ENCODE assay signal across 12 cellular contexts in the genomic region with DNA sequence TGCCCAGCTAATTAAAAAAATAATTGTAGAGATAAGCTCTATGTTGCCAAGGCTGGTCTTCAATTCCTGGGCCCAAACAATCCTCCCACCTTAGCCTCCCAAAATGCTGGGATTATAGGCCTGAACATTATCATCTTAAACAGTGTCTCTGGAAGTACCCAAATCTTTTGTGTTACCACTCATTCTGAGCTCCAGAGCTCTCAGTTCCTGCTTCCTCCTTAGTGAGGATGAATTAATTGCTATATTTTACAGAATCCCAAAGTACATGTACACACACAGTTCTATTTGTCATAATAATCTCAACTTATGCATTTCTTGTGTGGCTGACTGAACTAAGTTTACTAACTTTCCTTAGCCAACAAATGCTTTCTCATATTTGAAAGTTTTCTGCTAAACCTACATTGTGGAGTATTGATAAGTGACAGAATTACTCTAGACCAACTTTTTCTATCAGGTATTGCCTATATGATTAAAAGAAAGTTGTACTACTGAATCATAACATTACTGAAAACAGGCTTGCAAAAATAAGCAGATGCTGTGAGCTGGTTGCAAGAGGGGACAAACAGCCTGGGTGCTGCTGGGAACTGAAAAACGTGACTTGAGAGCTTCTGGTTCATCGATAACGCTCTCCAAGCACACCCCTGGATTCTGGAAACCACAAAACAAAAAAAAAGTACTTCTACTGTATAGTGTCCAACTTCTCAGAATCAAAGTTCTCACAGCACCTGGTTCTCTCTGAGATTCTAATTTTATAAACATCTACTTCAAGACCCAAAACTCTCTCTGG. TPM values are rescaled to one million over a fixed set of nuclear protein-coding genes. Genes with fewer than 3 reads are reported as not detected.
DNase-seq lines count a peak whose midpoint lies in the region; ATAC-seq and TF ChIP-seq lines count a peak whose summit lies in the region.
"Had no signal": no experiment of that assay in that cellular context is flagged by ENCODE, and none has a peak within 500 bp of the region (broad histone marks: within the 10 kb centered on the region; RNA-seq: fewer than 3 reads in every experiment).

No MANE protein-coding gene starts in this region.

- H3K27ac ChIP-seq in right cardiac atrium (ENCODE audit: low read length): no peak overlapping the region
- H3K27ac ChIP-seq: gastrocnemius medialis, left lung had no signal

- ATAC-seq in GM19025 (IDR thresholded peaks at IDR 0.05; ENCODE audit: low read depth, unreplicated experiment): peak; percentile 58
- peak; percentile 92 for ATAC-seq in HG02642 (IDR thresholded peaks at IDR 0.05; ENCODE audit: poor library complexity, unreplicated experiment)
- no peak for ATAC-seq in GM18907 (IDR thresholded peaks at IDR 0.05; ENCODE audit: unreplicated experiment)
- ATAC-seq in right cardiac atrium: no peak
- ATAC-seq: gastrocnemius medialis, left lung had no signal

- intact Hi-C loops in right cardiac atrium (cut with DNase I): no loop called here

- no peaks in the 10 kb centered on the region for H3K9me3 ChIP-seq in right cardiac atrium (ENCODE audit: control insufficient read depth, low read length)
- H3K9me3 ChIP-seq: gastrocnemius medialis, left lung had no signal

- H3K4me3 ChIP-seq in GM12864 (ENCODE audit: low read depth, low read length) (no peak overlapping the region), right cardiac atrium (ENCODE audit: low read length) (no peak overlapping the region)
- H3K4me3 ChIP-seq in Jurkat, Clone E6-1 (ENCODE audit: low read length): peak overlapping the region; percentile 32; the same call in 1 of the 2 replicates
- H3K4me3 ChIP-seq: gastrocnemius medialis, left lung had no signal

- H3K4me1 ChIP-seq in right cardiac atrium (ENCODE audit: control insufficient read depth, insufficient read depth, low read length): peaks cover 1% of the 10 kb centered on the region

- no peak for TF ChIP-seq CTCF in GM12864 (IDR thresholded peaks at IDR 0.05; ENCODE audit: low read depth, low read length, missing control alignments)

- H3K27me3 ChIP-seq in right cardiac atrium (ENCODE audit: control insufficient read depth, insufficient read depth): no peaks in the 10 kb centered on the region
- H3K27me3 ChIP-seq: gastrocnemius medialis, left lung had no signal

- WGBS in right cardiac atrium: 55% methylated on average over 3 of the region's 3 CpGs

- DNase-seq in GM12864 (ENCODE audit: low read depth) (peak; percentile 83), germinal center (ENCODE audit: low spot score) (no peak), SHP77 (lab: John Stamatoyannopoulos, UW) (no peak), right cardiac atrium (no peak)
- no peak for DNase-seq in Jurkat, Clone E6-1 (ENCODE audit: low read depth, low spot score)
- DNase-seq: gastrocnemius medialis, left lung, posterior cingulate gyrus, T-cell had no signal

RNA-seq across cellular contexts. Expression of a gene that starts 15.3 kb away (rescaled TPM):
- 31.2 TPM for polyA plus RNA-seq in Jurkat, Clone E6-1 (2012; ENCODE audit: insufficient read depth, insufficient read length)
- 1 to 10 TPM; 2.2 to 4.0 (median 3.0) TPM for total RNA-seq in right cardiac atrium
- polyA plus RNA-seq in right cardiac atrium: 0.79 TPM

Comparison
In these comparisons a context has a peak if more than half of its experiments do, and no peak if none do; other contexts are left out.
1. ATAC-seq: peak in GM19025 (single experiment) and HG02642 (single experiment); none in GM18907 (single experiment) and right cardiac atrium (0 of 2).